9 cellular contexts compared by ENCODE assay signal in genomic region chr13:27182844-27183497, GRCh38. TPM values are rescaled to one million over a fixed set of nuclear protein-coding genes. Genes with fewer than 3 reads are reported as not detected.
DNase-seq lines count a peak whose midpoint lies in the region; TF ChIP-seq lines count a peak whose summit lies in the region.
"Had no signal": no experiment of that assay in that cellular context is flagged by ENCODE, and none has a peak within 500 bp of the region (broad histone marks: within the 10 kb centered on the region; RNA-seq: fewer than 3 reads in every experiment).

No MANE protein-coding gene starts in this region.

- peaks cover 4% of the 10 kb centered on the region for H3K4me1 ChIP-seq in cardiac muscle cell (ENCODE audit: low read depth)
- no peaks in the 10 kb centered on the region for H3K4me1 ChIP-seq in ovary (ENCODE audit: insufficient read depth)

- no peak for TF ChIP-seq EP300 in ovary (IDR thresholded peaks at IDR 0.05)

- intact Hi-C loops in ovary (cut with DNase I): no loop called here

- H3K36me3 ChIP-seq in cardiac muscle cell (no peaks in the 10 kb centered on the region), ovary (no peaks in the 10 kb centered on the region)

- peak overlapping the region; percentile 20; the same call in 1 of the 2 replicates for H3K4me3 ChIP-seq in WI38 (ENCODE audit: low read depth, low read length)
- no peak overlapping the region for H3K4me3 ChIP-seq in cardiac muscle cell
- H3K4me3 ChIP-seq in skeletal muscle cell (ENCODE audit: low read depth, low read length): no peak overlapping the region
- H3K4me3 ChIP-seq in ovary: no peak overlapping the region

- H3K27ac ChIP-seq in cardiac muscle cell: peak overlapping the region; percentile 22
- no peak overlapping the region for H3K27ac ChIP-seq in ovary

- H3K27me3 ChIP-seq in cardiac muscle cell (no peaks in the 10 kb centered on the region), ovary (no peaks in the 10 kb centered on the region)

- WGBS in ovary, 3 donors: 55 to 61% (median 58%) methylated on average over 10 of the region's 10 CpGs

- H3K9me3 ChIP-seq in cardiac muscle cell (ENCODE audit: low read depth) (no peaks in the 10 kb centered on the region), ovary (no peaks in the 10 kb centered on the region)

- TF ChIP-seq CTCF in WI38 (IDR thresholded peaks at IDR 0.05; ENCODE audit: low read depth, low read length): no peak
- no peak for TF ChIP-seq CTCF in cardiac muscle cell (IDR thresholded peaks at IDR 0.05; ENCODE audit: low read depth, low read length)
- no peak for TF ChIP-seq CTCF in ovary (IDR thresholded peaks at IDR 0.05)

- DNase-seq in H4 (ENCODE audit: low spot score) (peak; percentile 73), cardiac muscle cell (ENCODE audit: low read depth in 1 of 2, low spot score in 1 of 2) (peak; percentile 35 to 79), skeletal muscle cell (ENCODE audit: low read depth) (peak; percentile 78), ovary (no peak), AML-193 (lab: John Stamatoyannopoulos, UW) (no peak)
- no peak for DNase-seq in stimulated activated CD4-positive, alpha-beta T cell treated with anti-CD3 and anti-CD28 coated beads, Interleukin-12 subunit alpha, Interleukin-12 subunit beta, amount 100 ng/mL, for 4 hours
- no peak for DNase-seq in effector CD4-positive, alpha-beta T cell
- DNase-seq: NCI-H510A had no signal

- no peak for TF ChIP-seq POLR2A in ovary (IDR thresholded peaks at IDR 0.05)

RNA-seq across cellular contexts. Expression of gene USP12, which starts 11.4 kb away (rescaled TPM):
- 10.3 and 11.4 TPM in 2 replicates for total RNA-seq in H4 (2014; rRNA removed; shearing (Covaris generic))
- total RNA-seq in cardiac muscle cell (6.6 and 7.5 TPM in 2 replicates), ovary (10 to 100 TPM; 14.0 to 23.6 (median 19.2) TPM)
- polyA plus RNA-seq in cardiac muscle cell (8.2 and 10.1 TPM in 2 replicates), ovary (10 to 100 TPM in 1 of 2 donors, 1 to 10 TPM in 1; 9.5 to 20.4 TPM)

Comparison
In these comparisons a context has a peak if more than half of its experiments do, and no peak if none do; other contexts are left out.
1. DNase-seq: peak in H4 (single experiment), cardiac muscle cell (2 of 2) and skeletal muscle cell (single experiment); none in ovary (0 of 5), stimulated activated CD4-positive, alpha-beta T cell treated with anti-CD3 and anti-CD28 coated beads, Interleukin-12 subunit alpha, Interleukin-12 subunit beta, amount 100 ng/mL, for 4 hours (single experiment), effector CD4-positive, alpha-beta T cell (single experiment) and AML-193 (0 of 2).